ENCODE assay signal across 22 cellular contexts in genomic region chr2:99942948-99943347, GRCh38.
DNase-seq lines count a peak whose midpoint lies in the region; ATAC-seq, FAIRE-seq and TF ChIP-seq lines count a peak whose summit lies in the region.
"Had no signal": no experiment of that assay in that cellular context is flagged by ENCODE, and none has a peak within 500 bp of the region (broad histone marks: within the 10 kb centered on the region; RNA-seq: fewer than 3 reads in every experiment).

No MANE protein-coding gene starts in this region.

- H4K8ac ChIP-seq in mesenchymal stem cell (ENCODE audit: low read length): no peak overlapping the region

- H3K27me3 Mint-ChIP-seq in IgD-negative memory B cell: no peaks in the 10 kb centered on the region
- H3K27me3 Mint-ChIP-seq in stimulated activated naive B cell treated with anti-CD40 and anti-IgM and Interleukin-4, amounts not matched to agents 10 μg/mL and 1 μg/mL and 100 μg/mL, for 72 hours: no peaks in the 10 kb centered on the region

- in situ Hi-C loops in HepG2 (cut with HindIII; ENCODE audit: extremely low pct_ligation_motif_present, low pct_unique_long_range_greater_than_20kb): no loop called here

- H3K36me3 ChIP-seq in liver (ENCODE audit: control insufficient read depth in 4 of 4, insufficient read depth in 3 of 4, low read depth in 1 of 4, low read length in 3 of 4): no peaks in the 10 kb centered on the region
- H3K36me3 ChIP-seq in HepG2 (replicated peaks in 1 of 2; ENCODE audit: control insufficient read depth in 1 of 2, insufficient read depth in 2 of 2, low read length in 2 of 2): no peaks in the 10 kb centered on the region
- H3K36me3 ChIP-seq in esophagus muscularis mucosa: peaks cover 0 to 2% (median 0%) of the 10 kb centered on the region in 4 donors
- H3K36me3 ChIP-seq in mesenchymal stem cell (ENCODE audit: control insufficient read depth in 1 of 2, insufficient read depth in 2 of 2, low read depth in 1 of 2, low read length in 2 of 2): peaks cover 0 to 5% of the 10 kb centered on the region in 2 experiments

- no peak overlapping the region for H3K18ac ChIP-seq in mesenchymal stem cell (ENCODE audit: low read depth in 1 of 2, low read length in 2 of 2)

- TF ChIP-seq EP300 in HepG2 (IDR thresholded peaks at IDR 0.05; ENCODE audit: low read depth in 2 of 2, low read length in 2 of 2): no peak
- TF ChIP-seq EP300 in HepG2 (CRISPR knock-in tag; IDR thresholded peaks at IDR 0.05; ENCODE audit: borderline replicate concordance): no peak
- TF ChIP-seq EP300 in esophagus muscularis mucosa (IDR thresholded peaks at IDR 0.05): no peak

- no peak overlapping the region for H3K14ac ChIP-seq in mesenchymal stem cell (ENCODE audit: low read length in 2 of 2)

- H3K27me3 ChIP-seq in liver (ENCODE audit: control insufficient read depth in 4 of 4, insufficient read depth in 4 of 4, low read length in 3 of 4) (no peaks in the 10 kb centered on the region), HepG2 (ENCODE audit: control insufficient read depth in 1 of 2, insufficient read depth in 2 of 2, low read length in 2 of 2) (no peaks in the 10 kb centered on the region; a peak in 1 of 5 replicates), esophagus muscularis mucosa (no peaks in the 10 kb centered on the region), mesenchymal stem cell (ENCODE audit: control insufficient read depth in 1 of 2, insufficient read depth in 1 of 2, low read length in 2 of 2) (peaks cover 0 to 22% of the 10 kb centered on the region in 2 experiments)
- H3K27me3 ChIP-seq: BLaER1 had no signal

- H3K36me3 Mint-ChIP-seq in IgD-negative memory B cell: peaks cover 8% of the 10 kb centered on the region
- peaks cover 33 to 59% of the 10 kb centered on the region in 2 donors for H3K36me3 Mint-ChIP-seq in stimulated activated naive B cell treated with anti-CD40 and anti-IgM and Interleukin-4, amounts not matched to agents 10 μg/mL and 1 μg/mL and 100 μg/mL, for 72 hours
- H3K36me3 Mint-ChIP-seq: CD8-positive, alpha-beta T cell had no signal

- DNase-seq in HepG2 (ENCODE audit: low spot score): no peak
- peak; percentile 84 for DNase-seq in esophagus muscularis mucosa (ENCODE audit: extremely low spot score)
- no peak for DNase-seq in stimulated activated naive B cell treated with anti-CD40 and anti-IgM and Interleukin-4, amounts not matched to agents 10 μg/mL and 1 μg/mL and 100 μg/mL, for 72 hours
- no peak for DNase-seq in SIG-M5 treated with dmso at 0.1 percent for 504 hours (lab: John Stamatoyannopoulos, UW; ENCODE audit: unreplicated experiment)
- no peak for DNase-seq in T-helper 1 cell
- no peak for DNase-seq in mesenchymal stem cell
- DNase-seq: Caco-2; CD4-positive, CD25-positive, alpha-beta regulatory T cell; CD8-positive, alpha-beta T cell; DMS153; DND-41; GM23248; H7; HCEC 1CT had no signal

- H3K79me2 ChIP-seq in HepG2 (ENCODE audit: insufficient read depth, low read length): no peaks in the 10 kb centered on the region

- H2AFZ ChIP-seq in HepG2 (ENCODE audit: low read length) (no peak overlapping the region), mesenchymal stem cell (ENCODE audit: low read depth, low read length) (no peak overlapping the region)
- H2AFZ ChIP-seq: GM23248 had no signal

- TF ChIP-seq RAD21 in liver (IDR thresholded peaks at IDR 0.05): no peak
- TF ChIP-seq RAD21 in HepG2 (CRISPR knock-in tag; IDR thresholded peaks at IDR 0.05): no peak

- H2BK5ac ChIP-seq in mesenchymal stem cell (ENCODE audit: low read depth, low read length, poor library complexity, severe bottlenecking): no peak overlapping the region

- no peak overlapping the region for H4K91ac ChIP-seq in mesenchymal stem cell (ENCODE audit: low read length)

- no peak overlapping the region for H2BK15ac ChIP-seq in mesenchymal stem cell (ENCODE audit: low read depth, poor library complexity, severe bottlenecking)

- no peaks in the 10 kb centered on the region for H3K9me3 Mint-ChIP-seq in IgD-negative memory B cell
- H3K9me3 Mint-ChIP-seq in stimulated activated naive B cell treated with anti-CD40 and anti-IgM and Interleukin-4, amounts not matched to agents 10 μg/mL and 1 μg/mL and 100 μg/mL, for 72 hours: no peaks in the 10 kb centered on the region
- H3K9me3 Mint-ChIP-seq: CD8-positive, alpha-beta T cell had no signal

- H2BK120ac ChIP-seq in mesenchymal stem cell (ENCODE audit: low read depth, low read length): no peak overlapping the region

- H2BK12ac ChIP-seq in mesenchymal stem cell (ENCODE audit: low read length in 2 of 2): no peak overlapping the region

- H3K27ac Mint-ChIP-seq in IgD-negative memory B cell: peak overlapping the region in 2 of 3 donors; percentile 14 to 53
- peak overlapping the region; percentile 42 for H3K27ac Mint-ChIP-seq in stimulated activated naive B cell treated with anti-CD40 and anti-IgM and Interleukin-4, amounts not matched to agents 10 μg/mL and 1 μg/mL and 100 μg/mL, for 72 hours
- H3K27ac Mint-ChIP-seq: CD4-positive, CD25-positive, alpha-beta regulatory T cell; CD8-positive, alpha-beta T cell had no signal

- no peak overlapping the region for H3K23ac ChIP-seq in mesenchymal stem cell (ENCODE audit: low read length in 2 of 2)

- H3K9me3 ChIP-seq in liver (ENCODE audit: control insufficient read depth in 4 of 4, low read length in 3 of 4) (no peaks in the 10 kb centered on the region), HepG2 (ENCODE audit: low read length) (no peaks in the 10 kb centered on the region), esophagus muscularis mucosa (no peaks in the 10 kb centered on the region), mesenchymal stem cell (ENCODE audit: control insufficient read depth, low read length) (no peaks in the 10 kb centered on the region)
- H3K9me3 ChIP-seq: Caco-2 had no signal

- FAIRE-seq in HepG2 (lab: Jason Lieb, UNC): no peak
- FAIRE-seq: G401.6, GM12878, GM19239, H1 had no signal

- no peak overlapping the region for H3K27ac ChIP-seq in liver (ENCODE audit: low read depth in 1 of 2, low read length in 2 of 2)
- H3K27ac ChIP-seq in HepG2 (ENCODE audit: extremely low read length, insufficient read depth, low read length): no peak overlapping the region
- no peak overlapping the region for H3K27ac ChIP-seq in esophagus muscularis mucosa (replicated peaks in 1 of 4)
- no peak overlapping the region for H3K27ac ChIP-seq in mesenchymal stem cell (ENCODE audit: low read length, poor library complexity, severe bottlenecking)
- H3K27ac ChIP-seq: BLaER1, C4-2B, GM23248 had no signal

- intact Hi-C loops in HepG2 (cut with micrococcal nuclease; ENCODE audit: unreplicated experiment): no loop called here
- intact Hi-C loops in esophagus muscularis mucosa (cut with DNase I): no loop called here

- H3K4me1 Mint-ChIP-seq in IgD-negative memory B cell: peaks cover 2 to 17% (median 5%) of the 10 kb centered on the region in 3 donors
- H3K4me1 Mint-ChIP-seq in stimulated activated naive B cell treated with anti-CD40 and anti-IgM and Interleukin-4, amounts not matched to agents 10 μg/mL and 1 μg/mL and 100 μg/mL, for 72 hours: peaks cover 19 to 27% of the 10 kb centered on the region in 2 donors

- no peak overlapping the region for H3K4ac ChIP-seq in mesenchymal stem cell (ENCODE audit: low read depth in 1 of 2, low read length in 2 of 2)

- POLR2A ChIA-PET in HepG2 (lab: Yijun Ruan, JAX): no interaction called here

- CTCF ChIA-PET in HepG2 (lab: Yijun Ruan, JAX; ENCODE audit: low intra/inter-chr PET ratio, low total read pairs): no interaction called here

- H2AK5ac ChIP-seq in mesenchymal stem cell (ENCODE audit: low read length, severe bottlenecking): no peak overlapping the region

- peaks cover 22% of the 10 kb centered on the region for H3K79me1 ChIP-seq in mesenchymal stem cell (replicated peaks; ENCODE audit: low read length, poor library complexity, severe bottlenecking)

- ATAC-seq in HepG2: no peak
- no peak for ATAC-seq in stimulated activated naive B cell treated with anti-CD40 and anti-IgM and Interleukin-4, amounts not matched to agents 10 μg/mL and 1 μg/mL and 100 μg/mL, for 72 hours (replicated peaks)
- ATAC-seq: CD8-positive, alpha-beta T cell; GM12878 had no signal

- no TSS peak for BruUV-seq in HepG2 (replicated peaks; lab: Mats Ljungman, UMichigan)

- H3K9ac ChIP-seq in liver (ENCODE audit: low read depth in 1 of 2, low read length in 2 of 2) (no peak overlapping the region), HepG2 (ENCODE audit: insufficient read depth, low read depth, low read length) (no peak overlapping the region), mesenchymal stem cell (ENCODE audit: low read length) (no peak overlapping the region)
- H3K9ac ChIP-seq: BLaER1, GM23248 had no signal

- 78% methylated on average over 4 of the region's 4 CpGs for WGBS in liver
- 44% methylated on average over 4 of the region's 4 CpGs for WGBS in HepG2 (ENCODE audit: low lambda C conversion rate)
- 90% methylated on average over 4 of the region's 4 CpGs for WGBS in esophagus muscularis mucosa
- 96% methylated on average over 4 of the region's 4 CpGs for WGBS in mesenchymal stem cell

- no peak overlapping the region for H3K4me3 Mint-ChIP-seq in IgD-negative memory B cell
- no peak overlapping the region for H3K4me3 Mint-ChIP-seq in stimulated activated naive B cell treated with anti-CD40 and anti-IgM and Interleukin-4, amounts not matched to agents 10 μg/mL and 1 μg/mL and 100 μg/mL, for 72 hours
- H3K4me3 Mint-ChIP-seq: CD4-positive, CD25-positive, alpha-beta regulatory T cell; CD8-positive, alpha-beta T cell had no signal

- peaks cover 0 to 23% (median 6%) of the 10 kb centered on the region in 4 donors for H3K4me1 ChIP-seq in liver (ENCODE audit: control insufficient read depth in 4 of 4, insufficient read depth in 4 of 4, low read length in 3 of 4)
- H3K4me1 ChIP-seq in HepG2 (ENCODE audit: insufficient read depth, low read length): no peaks in the 10 kb centered on the region
- no peaks in the 10 kb centered on the region for H3K4me1 ChIP-seq in esophagus muscularis mucosa
- H3K4me1 ChIP-seq in mesenchymal stem cell (ENCODE audit: control insufficient read depth, insufficient read depth, low read depth, low read length): peaks cover 6% of the 10 kb centered on the region
- H3K4me1 ChIP-seq: BLaER1, Caco-2 had no signal

- no peak for TF ChIP-seq POLR2A in HepG2 (IDR thresholded peaks at IDR 0.05; ENCODE audit: insufficient read depth in 1 of 2, low read depth in 2 of 2, low read length in 2 of 2)
- no peak for TF ChIP-seq POLR2A in esophagus muscularis mucosa (IDR thresholded peaks at IDR 0.05; ENCODE audit: low read depth)

- H3K4me2 ChIP-seq in HepG2 (ENCODE audit: low read depth, low read length) (no peak overlapping the region), mesenchymal stem cell (ENCODE audit: low read length, poor library complexity, severe bottlenecking) (no peak overlapping the region)
- H3K4me2 ChIP-seq: BLaER1 had no signal

- H3K4me3 ChIP-seq in liver (ENCODE audit: low read depth in 1 of 3, low read length in 3 of 3) (no peak overlapping the region), HepG2 (replicated peaks in 1 of 3; ENCODE audit: insufficient read depth in 1 of 3, low read depth in 2 of 3, low read length in 3 of 3) (no peak overlapping the region), esophagus muscularis mucosa (no peak overlapping the region), mesenchymal stem cell (ENCODE audit: insufficient read depth in 1 of 2, low read depth in 1 of 2, low read length in 2 of 2) (no peak overlapping the region)
- H3K4me3 ChIP-seq: BLaER1, GM12878, GM23248 had no signal

- TF ChIP-seq CTCF in liver (IDR thresholded peaks at IDR 0.05; ENCODE audit: low read depth, low read length, missing input control) (no peak), HepG2 (CRISPR knock-in tag; IDR thresholded peaks at IDR 0.05) (no peak), esophagus muscularis mucosa (IDR thresholded peaks at IDR 0.05) (no peak)

- H4K20me1 ChIP-seq in HepG2 (ENCODE audit: insufficient read depth, low read length): no peaks in the 10 kb centered on the region
- H4K20me1 ChIP-seq: BLaER1 had no signal
